In the genomic region with DNA sequence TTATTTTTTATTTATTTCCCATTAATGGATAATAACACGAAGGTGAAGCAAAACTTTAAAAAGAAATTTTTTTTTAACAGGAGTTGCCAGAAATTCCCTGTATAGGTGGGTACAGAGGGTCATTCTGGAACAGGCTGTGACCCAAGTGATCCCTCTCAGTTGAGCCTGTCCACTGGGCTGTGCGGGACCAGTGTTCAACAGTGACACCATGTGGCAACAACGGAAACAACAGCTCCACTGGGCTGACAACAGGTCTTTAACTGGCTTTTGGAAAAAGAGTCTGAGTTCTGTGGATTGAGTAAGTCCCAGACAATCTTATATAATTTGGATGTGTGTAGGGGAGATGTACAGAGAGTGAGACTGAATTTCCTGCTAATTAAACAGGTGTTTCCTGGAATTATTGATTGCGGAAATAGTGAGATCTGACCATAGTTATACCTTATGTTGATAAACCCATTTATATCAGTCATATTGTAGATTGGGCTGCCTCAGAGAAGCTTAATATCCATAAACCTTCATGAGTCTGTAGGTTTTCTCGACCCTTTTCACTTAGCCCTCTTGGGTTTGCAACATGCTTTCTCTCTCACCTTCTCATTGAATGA, we compare ENCODE assay signal across 9 cellular contexts. TPM values are rescaled to one million over a fixed set of nuclear protein-coding genes. Genes with fewer than 3 reads are reported as not detected.
A peak's percentile ranks its signal among the peaks of the same experiment; 100 is the strongest.
DNase-seq lines count a peak whose midpoint lies in the region; ATAC-seq and TF ChIP-seq lines count a peak whose summit lies in the region.
"Had no signal": no experiment of that assay in that cellular context is flagged by ENCODE, and none has a peak within 500 bp of the region (broad histone marks: within the 10 kb centered on the region; RNA-seq: fewer than 3 reads in every experiment).

No MANE protein-coding gene starts in this region.

- no peak overlapping the region for H3K27ac ChIP-seq in neural progenitor cell

- no peaks in the 10 kb centered on the region for H3K36me3 Mint-ChIP-seq in activated CD4-positive, alpha-beta T cell treated with anti-CD3 and anti-CD28 coated beads for 36 hours (ENCODE audit: low read depth)
- peaks cover 5% of the 10 kb centered on the region for H3K36me3 Mint-ChIP-seq in activated naive CD8-positive, alpha-beta T cell treated with anti-CD3 and anti-CD28 coated beads, Interleukin-2, amount 50 U/mL, for 24 hours (ENCODE audit: low read depth)
- peaks cover 7% of the 10 kb centered on the region for H3K36me3 Mint-ChIP-seq in neural progenitor cell

- no peak overlapping the region for H3K4me3 ChIP-seq in neural progenitor cell

- H2AFZ ChIP-seq in neural progenitor cell (replicated peaks): no peak overlapping the region

- no peak for TF ChIP-seq EP300 in Ishikawa (IDR thresholded peaks at IDR 0.05; ENCODE audit: borderline replicate concordance)

- CTCF ChIA-PET in activated CD4-positive, alpha-beta T cell treated with anti-CD3 and anti-CD28 coated beads for 36 hours (lab: Charles Lee): interaction anchor here (1.1 to 1.8 kb wide), 2 partner anchors 21 to 185 kb away, joined by 3 to 6 read pairs; no protein-coding TSS in a partner anchor

- POLR2A ChIA-PET in activated CD4-positive, alpha-beta T cell treated with anti-CD3 and anti-CD28 coated beads for 36 hours (lab: Charles Lee): no interaction called here

- H3K9me3 Mint-ChIP-seq in activated CD4-positive, alpha-beta T cell treated with anti-CD3 and anti-CD28 coated beads for 36 hours (ENCODE audit: low read depth): peaks cover 25% of the 10 kb centered on the region
- peaks cover 26% of the 10 kb centered on the region for H3K9me3 Mint-ChIP-seq in activated naive CD8-positive, alpha-beta T cell treated with anti-CD3 and anti-CD28 coated beads, Interleukin-2, amount 50 U/mL, for 24 hours
- H3K9me3 Mint-ChIP-seq in neural progenitor cell: peaks cover 34% of the 10 kb centered on the region

- no peak overlapping the region for H3K9ac ChIP-seq in neural progenitor cell

- H3K27ac Mint-ChIP-seq in activated CD4-positive, alpha-beta T cell treated with anti-CD3 and anti-CD28 coated beads for 36 hours: no peak overlapping the region
- H3K27ac Mint-ChIP-seq in activated naive CD8-positive, alpha-beta T cell treated with anti-CD3 and anti-CD28 coated beads, Interleukin-2, amount 50 U/mL, for 24 hours: no peak overlapping the region
- H3K27ac Mint-ChIP-seq in neural progenitor cell: no peak overlapping the region
- H3K27ac Mint-ChIP-seq: T-helper 2 cell treated with Interferon-gamma antibody and Interleukin-4, amounts not matched to agents 5 μg/mL and 100 μg/mL, for 36 hours had no signal

- no peaks in the 10 kb centered on the region for H3K4me1 ChIP-seq in neural progenitor cell

- no peak for ATAC-seq in activated CD4-positive, alpha-beta T cell treated with anti-CD3 and anti-CD28 coated beads for 36 hours
- ATAC-seq in activated naive CD8-positive, alpha-beta T cell treated with anti-CD3 and anti-CD28 coated beads, Interleukin-2, amount 50 U/mL, for 24 hours: no peak

- H3K27me3 Mint-ChIP-seq in activated CD4-positive, alpha-beta T cell treated with anti-CD3 and anti-CD28 coated beads for 36 hours: peaks cover 5% of the 10 kb centered on the region
- peaks cover 10% of the 10 kb centered on the region for H3K27me3 Mint-ChIP-seq in activated naive CD8-positive, alpha-beta T cell treated with anti-CD3 and anti-CD28 coated beads, Interleukin-2, amount 50 U/mL, for 24 hours
- H3K27me3 Mint-ChIP-seq in neural progenitor cell (ENCODE audit: insufficient read depth, low read depth): peaks cover 13% of the 10 kb centered on the region

- H3K79me2 ChIP-seq in neural progenitor cell (ENCODE audit: low read depth): no peaks in the 10 kb centered on the region

- peak; percentile 70 for TF ChIP-seq CTCF in neural progenitor cell (IDR thresholded peaks at IDR 0.05)

- no peak overlapping the region for H3K4me2 ChIP-seq in neural progenitor cell

- peaks cover 10% of the 10 kb centered on the region for H3K9me3 ChIP-seq in neural progenitor cell (ENCODE audit: low read depth)

- no peaks in the 10 kb centered on the region for H3K27me3 ChIP-seq in neural progenitor cell

- H3K36me3 ChIP-seq in neural progenitor cell: no peaks in the 10 kb centered on the region

- H4K20me1 ChIP-seq in neural progenitor cell (ENCODE audit: low read depth): no peaks in the 10 kb centered on the region

- intact Hi-C loops in activated CD4-positive, alpha-beta T cell treated with anti-CD3 and anti-CD28 coated beads for 36 hours (cut with DNase I, micrococcal nuclease): no loop called here

- H3K4me1 Mint-ChIP-seq in activated CD4-positive, alpha-beta T cell treated with anti-CD3 and anti-CD28 coated beads for 36 hours: no peaks in the 10 kb centered on the region
- no peaks in the 10 kb centered on the region for H3K4me1 Mint-ChIP-seq in activated naive CD8-positive, alpha-beta T cell treated with anti-CD3 and anti-CD28 coated beads, Interleukin-2, amount 50 U/mL, for 24 hours
- H3K4me1 Mint-ChIP-seq in neural progenitor cell: peaks cover 3% of the 10 kb centered on the region

- peak; percentile 47; the same call in 1 of the 2 replicates for TF ChIP-seq RAD21 in Ishikawa (IDR thresholded peaks at IDR 0.05; ENCODE audit: low read depth)

- H3F3A ChIP-seq in neural progenitor cell (ENCODE audit: low read depth): no peaks in the 10 kb centered on the region

- DNase-seq in activated CD4-positive, alpha-beta T cell treated with anti-CD3 and anti-CD28 coated beads for 36 hours: peak; percentile 59
- DNase-seq in activated CD4-positive, alpha-beta T cell treated with anti-CD3 and anti-CD28 coated beads for 1 hour: no peak
- peak; percentile 33 for DNase-seq in activated naive CD8-positive, alpha-beta T cell treated with anti-CD3 and anti-CD28 coated beads, Interleukin-2, amount 50 U/mL, for 24 hours
- DNase-seq in neural progenitor cell (ENCODE audit: low spot score) (peak; percentile 17), amygdala (lab: John Stamatoyannopoulos, UW) (no peak), NCI-H146 treated with DMSO at 0.1 percent for 48 hours (lab: John Stamatoyannopoulos, UW; ENCODE audit: unreplicated experiment) (no peak), SK-N-DZ (ENCODE audit: low spot score) (no peak)

- no peak overlapping the region for H3K4me3 Mint-ChIP-seq in activated CD4-positive, alpha-beta T cell treated with anti-CD3 and anti-CD28 coated beads for 36 hours
- H3K4me3 Mint-ChIP-seq in activated naive CD8-positive, alpha-beta T cell treated with anti-CD3 and anti-CD28 coated beads, Interleukin-2, amount 50 U/mL, for 24 hours: no peak overlapping the region
- no peak overlapping the region for H3K4me3 Mint-ChIP-seq in neural progenitor cell
- H3K4me3 Mint-ChIP-seq: T-helper 2 cell treated with Interferon-gamma antibody and Interleukin-4, amounts not matched to agents 5 μg/mL and 100 μg/mL, for 36 hours had no signal

TF ChIP-seq in Ishikawa, 13 proteins besides CTCF, POLR2A, EP300 and RAD21:
- TF ChIP-seq USF1 (IDR thresholded peaks at IDR 0.05) (peak; percentile 57), TCF12 (IDR thresholded peaks at IDR 0.05; ENCODE audit: low read depth) (0 out of 2 replicates have a peak, but pooled peaks have one; percentile 33), CEBPB (IDR thresholded peaks at IDR 0.05) (no peak)

RNA-seq across cellular contexts. Expression of gene KIAA1755, which starts 17.6 kb away (rescaled TPM):
- total RNA-seq in activated CD4-positive, alpha-beta T cell treated with anti-CD3 and anti-CD28 coated beads for 36 hours: not detected
- total RNA-seq in neural progenitor cell (ENCODE audit: low replicate concordance): 0.22 TPM in 2 replicates
- 0.05 TPM in 1 of 2 replicates, not detected in the other for polyA plus RNA-seq in SK-N-DZ (2014; cell fraction: cytosol; rRNA removed)
- polyA plus RNA-seq in SK-N-DZ (2014; cell fraction: nucleus; rRNA removed): 0.24 TPM in 1 of 2 replicates, not detected in the other

Comparison
In these comparisons a context has a peak if more than half of its experiments do, and no peak if none do; other contexts are left out.
1. DNase-seq: peak in activated CD4-positive, alpha-beta T cell treated with anti-CD3 and anti-CD28 coated beads for 36 hours (single experiment), activated naive CD8-positive, alpha-beta T cell treated with anti-CD3 and anti-CD28 coated beads, Interleukin-2, amount 50 U/mL, for 24 hours (single experiment) and neural progenitor cell (single experiment); none in activated CD4-positive, alpha-beta T cell treated with anti-CD3 and anti-CD28 coated beads for 1 hour (single experiment), amygdala (0 of 56), NCI-H146 treated with DMSO at 0.1 percent for 48 hours (single experiment) and SK-N-DZ (single experiment).